8 cellular contexts compared by ENCODE assay signal in the genomic region with DNA sequence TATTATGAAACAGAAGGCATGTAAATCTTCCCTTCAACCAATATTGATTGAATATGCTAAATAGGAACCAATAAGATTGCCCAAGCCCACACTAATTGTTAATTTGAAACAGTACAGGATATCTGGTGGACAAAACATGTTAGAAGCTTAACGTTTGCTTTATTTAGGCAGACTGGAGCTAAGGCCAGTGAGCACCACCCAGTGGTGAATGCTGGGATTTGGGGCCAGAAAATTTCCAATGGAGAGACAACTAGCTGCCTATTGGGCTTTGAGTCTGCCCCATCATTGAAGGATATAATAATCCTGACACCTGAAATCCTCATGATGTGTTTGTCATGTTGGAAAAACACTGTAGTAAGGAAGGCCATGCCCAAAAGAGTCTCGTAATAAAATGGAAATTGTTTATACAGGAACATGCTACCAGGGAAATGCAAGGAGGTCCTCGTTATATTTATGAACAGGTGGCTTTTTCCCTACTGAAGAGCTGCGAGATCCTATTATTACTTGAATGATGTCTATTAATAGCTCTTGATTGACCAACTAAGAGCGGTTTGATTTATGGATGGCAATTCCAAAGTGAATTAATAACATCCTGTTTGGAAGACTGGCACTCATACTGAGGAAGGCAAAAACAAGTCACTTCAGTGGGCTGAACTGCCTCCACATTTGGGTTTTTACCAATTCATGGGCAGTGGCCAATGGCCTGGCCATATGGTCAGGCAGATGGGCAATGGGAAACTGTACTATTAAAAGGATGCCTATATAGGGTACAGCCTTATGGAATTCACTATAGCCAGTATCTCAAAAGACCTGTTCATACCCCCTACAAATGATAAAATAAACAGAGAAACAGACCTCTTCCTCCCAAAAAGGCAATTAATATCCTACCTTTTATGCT. TPM values are rescaled to one million over a fixed set of nuclear protein-coding genes. Genes with fewer than 3 reads are reported as not detected.
A peak's percentile ranks its signal among the peaks of the same experiment; 100 is the strongest.
DNase-seq lines count a peak whose midpoint lies in the region; ATAC-seq and TF ChIP-seq lines count a peak whose summit lies in the region.

No MANE protein-coding gene starts in this region.

- no peaks in the 10 kb centered on the region for H3K36me3 ChIP-seq in left ventricle myocardium inferior

- TF ChIP-seq CTCF in left ventricle myocardium inferior (IDR thresholded peaks at IDR 0.05; ENCODE audit: borderline replicate concordance): peak; percentile 71

- intact Hi-C loops in left ventricle myocardium inferior (cut with micrococcal nuclease): no loop called here
- intact Hi-C loops in cardiac septum (cut with DNase I): no loop called here

- ATAC-seq in HG02981 (IDR thresholded peaks at IDR 0.05; ENCODE audit: unreplicated experiment) (no peak), HG03135 (IDR thresholded peaks at IDR 0.05; ENCODE audit: unreplicated experiment) (no peak)

- DNase-seq in left ventricle myocardium inferior (peak; percentile 18), cardiac septum (ENCODE audit: low spot score) (no peak), NCI-H1105 treated with DMSO at 0.1 percent for 48 hours (lab: John Stamatoyannopoulos, UW) (peak; percentile 1), germinal center (ENCODE audit: low spot score) (peak; percentile 25)
- peak; percentile 15 for DNase-seq in activated CD8-positive, alpha-beta memory T cell treated with anti-CD3 and anti-CD28 coated beads, Interleukin-2, amount 50 U/mL, for 24 hours (ENCODE audit: extremely low read depth)
- DNase-seq in stimulated activated CD4-positive, alpha-beta T cell treated with anti-CD3 and anti-CD28 coated beads, Interleukin-12 subunit alpha, Interleukin-12 subunit beta, amount 100 ng/mL, for 48 hours (ENCODE audit: low read depth in 2 of 3, low spot score in 1 of 3): peak; percentile 22 to 42 (median 34)

- H3K4me3 ChIP-seq in left ventricle myocardium inferior: no peak overlapping the region

- H3K4me1 ChIP-seq in left ventricle myocardium inferior: no peaks in the 10 kb centered on the region

- peaks cover 4% of the 10 kb centered on the region for H3K9me3 ChIP-seq in left ventricle myocardium inferior (replicated peaks)

- H3K27ac ChIP-seq in left ventricle myocardium inferior (replicated peaks): no peak overlapping the region

- peaks cover 58% of the 10 kb centered on the region for H3K27me3 ChIP-seq in left ventricle myocardium inferior (ENCODE audit: low read depth)

RNA-seq across cellular contexts. Expression of gene SIGLECL1, which starts 8.7 kb away (rescaled TPM):
- not detected for total RNA-seq in left ventricle myocardium inferior
- not detected for total RNA-seq in cardiac septum

RNA-seq across cellular contexts. Expression of gene CD33, which starts 34.7 kb away (rescaled TPM):
- 3.0 TPM for total RNA-seq in left ventricle myocardium inferior
- 1.4 TPM for total RNA-seq in cardiac septum

RNA-seq across cellular contexts. Expression of gene IGLON5, which starts 51.8 kb away (rescaled TPM):
- total RNA-seq in left ventricle myocardium inferior (not detected), cardiac septum (not detected)
